ENCODE assay signal across 1 cellular context in the genomic region with DNA sequence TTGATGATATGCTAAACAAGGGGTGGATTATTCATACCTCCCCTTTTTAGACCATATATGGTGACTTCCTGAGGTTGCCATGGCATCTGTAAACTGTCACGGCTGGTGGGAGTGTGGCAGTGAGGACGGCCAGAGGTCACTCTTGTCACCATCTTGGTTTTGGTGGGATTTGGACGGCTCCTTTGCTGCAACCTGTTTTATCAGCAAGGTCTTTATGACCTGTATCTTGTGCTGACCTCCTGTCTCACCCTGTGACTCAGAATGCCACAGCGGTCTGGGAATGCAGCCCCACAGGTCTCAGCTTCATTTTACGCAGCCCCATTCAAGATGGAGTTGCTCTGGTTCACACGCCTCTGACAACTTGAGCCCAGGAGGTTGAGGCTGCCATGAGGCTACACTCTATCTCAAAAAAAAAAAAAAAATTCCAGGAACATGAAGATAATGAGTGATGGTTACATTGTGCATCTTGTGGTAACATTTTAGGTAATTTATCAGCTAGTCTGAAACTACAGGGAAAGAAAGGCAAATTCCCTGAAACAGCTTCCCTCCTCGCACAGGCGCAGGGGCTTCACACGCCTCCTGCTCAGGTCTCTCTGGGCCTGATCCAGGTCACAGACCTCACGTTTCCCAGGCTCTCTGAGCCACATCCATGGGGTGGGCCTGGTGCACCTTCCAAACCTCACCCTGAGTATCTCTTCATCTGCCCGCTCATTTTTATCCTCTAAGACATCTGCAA.
A peak's percentile ranks its signal among the peaks of the same experiment; 100 is the strongest.
TF ChIP-seq lines count a peak whose summit lies in the region.

No MANE protein-coding gene starts in this region.

TF ChIP-seq in K562, 482 proteins besides CTCF, POLR2A, EP300 and RAD21 (continues in another document):
- TF ChIP-seq, protein P1, sequence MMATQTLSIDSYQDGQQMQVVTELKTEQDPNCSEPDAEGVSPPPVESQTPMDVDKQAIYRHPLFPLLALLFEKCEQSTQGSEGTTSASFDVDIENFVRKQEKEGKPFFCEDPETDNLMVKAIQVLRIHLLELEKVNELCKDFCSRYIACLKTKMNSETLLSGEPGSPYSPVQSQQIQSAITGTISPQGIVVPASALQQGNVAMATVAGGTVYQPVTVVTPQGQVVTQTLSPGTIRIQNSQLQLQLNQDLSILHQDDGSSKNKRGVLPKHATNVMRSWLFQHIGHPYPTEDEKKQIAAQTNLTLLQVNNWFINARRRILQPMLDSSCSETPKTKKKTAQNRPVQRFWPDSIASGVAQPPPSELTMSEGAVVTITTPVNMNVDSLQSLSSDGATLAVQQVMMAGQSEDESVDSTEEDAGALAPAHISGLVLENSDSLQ (IDR thresholded peaks at IDR 0.05) = peak; percentile 74
- no peak for TF ChIP-seq EWSR1 (IDR thresholded peaks at IDR 0.05; ENCODE audit: borderline replicate concordance, low read depth, partially characterized antibody)
- TF ChIP-seq ZNF133 (CRISPR knock-in tag; IDR thresholded peaks at IDR 0.05) = peak; percentile 96
- peak; percentile 100 for TF ChIP-seq ZNF197 (CRISPR knock-in tag; IDR thresholded peaks at IDR 0.05; ENCODE audit: low read depth)
- TF ChIP-seq, protein P2, sequence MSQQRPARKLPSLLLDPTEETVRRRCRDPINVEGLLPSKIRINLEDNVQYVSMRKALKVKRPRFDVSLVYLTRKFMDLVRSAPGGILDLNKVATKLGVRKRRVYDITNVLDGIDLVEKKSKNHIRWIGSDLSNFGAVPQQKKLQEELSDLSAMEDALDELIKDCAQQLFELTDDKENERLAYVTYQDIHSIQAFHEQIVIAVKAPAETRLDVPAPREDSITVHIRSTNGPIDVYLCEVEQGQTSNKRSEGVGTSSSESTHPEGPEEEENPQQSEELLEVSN (IDR thresholded peaks at IDR 0.05; ENCODE audit: borderline replicate concordance in 1 of 2, extremely low read depth in 1 of 2, insufficient read depth in 1 of 2, insufficient read length in 1 of 2, low read depth in 1 of 2, low read length in 1 of 2, poor library complexity in 1 of 2, severe bottlenecking in 1 of 2) = peak in 1 of 2 experiments; percentile 18
- no peak for TF ChIP-seq FOXK2 (conservative IDR thresholded peaks at IDR 0.05 in 1 of 2, IDR thresholded peaks at IDR 0.05 in 1 of 2; ENCODE audit: low read depth in 2 of 2)
- peak; percentile 95 for TF ChIP-seq ZNF140 (CRISPR knock-in tag; IDR thresholded peaks at IDR 0.05)
- peak; percentile 91; the same call in 1 of the 2 replicates for TF ChIP-seq ZNF445 (CRISPR knock-in tag; IDR thresholded peaks at IDR 0.05; ENCODE audit: low read depth)
- no peak for TF ChIP-seq JUNB (CRISPR knock-in tag; conservative IDR thresholded peaks at IDR 0.05)
- TF ChIP-seq TRIM28 (IDR thresholded peaks at IDR 0.05) = no peak
- peak; percentile 70 for TF ChIP-seq JUND (IDR thresholded peaks at IDR 0.05; ENCODE audit: borderline replicate concordance, low read depth, low read length)
- TF ChIP-seq JUND (tag; IDR thresholded peaks at IDR 0.05; ENCODE audit: borderline replicate concordance, low read depth, low read length) = peak; percentile 85; the same call in 2 of the 3 replicates
- peak; percentile 92 for TF ChIP-seq ZNF212 (CRISPR knock-in tag; IDR thresholded peaks at IDR 0.05)
- TF ChIP-seq, protein P3, sequence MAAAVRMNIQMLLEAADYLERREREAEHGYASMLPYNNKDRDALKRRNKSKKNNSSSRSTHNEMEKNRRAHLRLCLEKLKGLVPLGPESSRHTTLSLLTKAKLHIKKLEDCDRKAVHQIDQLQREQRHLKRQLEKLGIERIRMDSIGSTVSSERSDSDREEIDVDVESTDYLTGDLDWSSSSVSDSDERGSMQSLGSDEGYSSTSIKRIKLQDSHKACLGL (CRISPR knock-in tag; IDR thresholded peaks at IDR 0.05; ENCODE audit: borderline replicate concordance, poor library complexity, severe bottlenecking) = peak; percentile 87
- TF ChIP-seq, protein P4, sequence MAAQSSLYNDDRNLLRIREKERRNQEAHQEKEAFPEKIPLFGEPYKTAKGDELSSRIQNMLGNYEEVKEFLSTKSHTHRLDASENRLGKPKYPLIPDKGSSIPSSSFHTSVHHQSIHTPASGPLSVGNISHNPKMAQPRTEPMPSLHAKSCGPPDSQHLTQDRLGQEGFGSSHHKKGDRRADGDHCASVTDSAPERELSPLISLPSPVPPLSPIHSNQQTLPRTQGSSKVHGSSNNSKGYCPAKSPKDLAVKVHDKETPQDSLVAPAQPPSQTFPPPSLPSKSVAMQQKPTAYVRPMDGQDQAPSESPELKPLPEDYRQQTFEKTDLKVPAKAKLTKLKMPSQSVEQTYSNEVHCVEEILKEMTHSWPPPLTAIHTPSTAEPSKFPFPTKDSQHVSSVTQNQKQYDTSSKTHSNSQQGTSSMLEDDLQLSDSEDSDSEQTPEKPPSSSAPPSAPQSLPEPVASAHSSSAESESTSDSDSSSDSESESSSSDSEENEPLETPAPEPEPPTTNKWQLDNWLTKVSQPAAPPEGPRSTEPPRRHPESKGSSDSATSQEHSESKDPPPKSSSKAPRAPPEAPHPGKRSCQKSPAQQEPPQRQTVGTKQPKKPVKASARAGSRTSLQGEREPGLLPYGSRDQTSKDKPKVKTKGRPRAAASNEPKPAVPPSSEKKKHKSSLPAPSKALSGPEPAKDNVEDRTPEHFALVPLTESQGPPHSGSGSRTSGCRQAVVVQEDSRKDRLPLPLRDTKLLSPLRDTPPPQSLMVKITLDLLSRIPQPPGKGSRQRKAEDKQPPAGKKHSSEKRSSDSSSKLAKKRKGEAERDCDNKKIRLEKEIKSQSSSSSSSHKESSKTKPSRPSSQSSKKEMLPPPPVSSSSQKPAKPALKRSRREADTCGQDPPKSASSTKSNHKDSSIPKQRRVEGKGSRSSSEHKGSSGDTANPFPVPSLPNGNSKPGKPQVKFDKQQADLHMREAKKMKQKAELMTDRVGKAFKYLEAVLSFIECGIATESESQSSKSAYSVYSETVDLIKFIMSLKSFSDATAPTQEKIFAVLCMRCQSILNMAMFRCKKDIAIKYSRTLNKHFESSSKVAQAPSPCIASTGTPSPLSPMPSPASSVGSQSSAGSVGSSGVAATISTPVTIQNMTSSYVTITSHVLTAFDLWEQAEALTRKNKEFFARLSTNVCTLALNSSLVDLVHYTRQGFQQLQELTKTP (IDR thresholded peaks at IDR 0.05; ENCODE audit: low read depth in 1 of 2, partially characterized antibody in 2 of 2) = peak in 1 of 2 experiments; percentile 20
- TF ChIP-seq ZFP1 (CRISPR knock-in tag; IDR thresholded peaks at IDR 0.05) = peak; percentile 91
- TF ChIP-seq ZSCAN32 (CRISPR knock-in tag; IDR thresholded peaks at IDR 0.05) = peak; percentile 87
- TF ChIP-seq, protein P5, sequence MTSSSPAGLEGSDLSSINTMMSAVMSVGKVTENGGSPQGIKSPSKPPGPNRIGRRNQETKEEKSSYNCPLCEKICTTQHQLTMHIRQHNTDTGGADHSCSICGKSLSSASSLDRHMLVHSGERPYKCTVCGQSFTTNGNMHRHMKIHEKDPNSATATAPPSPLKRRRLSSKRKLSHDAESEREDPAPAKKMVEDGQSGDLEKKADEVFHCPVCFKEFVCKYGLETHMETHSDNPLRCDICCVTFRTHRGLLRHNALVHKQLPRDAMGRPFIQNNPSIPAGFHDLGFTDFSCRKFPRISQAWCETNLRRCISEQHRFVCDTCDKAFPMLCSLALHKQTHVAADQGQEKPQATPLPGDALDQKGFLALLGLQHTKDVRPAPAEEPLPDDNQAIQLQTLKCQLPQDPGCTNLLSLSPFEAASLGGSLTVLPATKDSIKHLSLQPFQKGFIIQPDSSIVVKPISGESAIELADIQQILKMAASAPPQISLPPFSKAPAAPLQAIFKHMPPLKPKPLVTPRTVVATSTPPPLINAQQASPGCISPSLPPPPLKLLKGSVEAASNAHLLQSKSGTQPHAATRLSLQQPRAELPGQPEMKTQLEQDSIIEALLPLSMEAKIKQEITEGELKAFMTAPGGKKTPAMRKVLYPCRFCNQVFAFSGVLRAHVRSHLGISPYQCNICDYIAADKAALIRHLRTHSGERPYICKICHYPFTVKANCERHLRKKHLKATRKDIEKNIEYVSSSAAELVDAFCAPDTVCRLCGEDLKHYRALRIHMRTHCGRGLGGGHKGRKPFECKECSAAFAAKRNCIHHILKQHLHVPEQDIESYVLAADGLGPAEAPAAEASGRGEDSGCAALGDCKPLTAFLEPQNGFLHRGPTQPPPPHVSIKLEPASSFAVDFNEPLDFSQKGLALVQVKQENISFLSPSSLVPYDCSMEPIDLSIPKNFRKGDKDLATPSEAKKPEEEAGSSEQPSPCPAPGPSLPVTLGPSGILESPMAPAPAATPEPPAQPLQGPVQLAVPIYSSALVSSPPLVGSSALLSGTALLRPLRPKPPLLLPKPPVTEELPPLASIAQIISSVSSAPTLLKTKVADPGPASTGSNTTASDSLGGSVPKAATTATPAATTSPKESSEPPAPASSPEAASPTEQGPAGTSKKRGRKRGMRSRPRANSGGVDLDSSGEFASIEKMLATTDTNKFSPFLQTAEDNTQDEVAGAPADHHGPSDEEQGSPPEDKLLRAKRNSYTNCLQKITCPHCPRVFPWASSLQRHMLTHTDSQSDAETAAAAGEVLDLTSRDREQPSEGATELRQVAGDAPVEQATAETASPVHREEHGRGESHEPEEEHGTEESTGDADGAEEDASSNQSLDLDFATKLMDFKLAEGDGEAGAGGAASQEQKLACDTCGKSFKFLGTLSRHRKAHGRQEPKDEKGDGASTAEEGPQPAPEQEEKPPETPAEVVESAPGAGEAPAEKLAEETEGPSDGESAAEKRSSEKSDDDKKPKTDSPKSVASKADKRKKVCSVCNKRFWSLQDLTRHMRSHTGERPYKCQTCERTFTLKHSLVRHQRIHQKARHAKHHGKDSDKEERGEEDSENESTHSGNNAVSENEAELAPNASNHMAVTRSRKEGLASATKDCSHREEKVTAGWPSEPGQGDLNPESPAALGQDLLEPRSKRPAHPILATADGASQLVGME (CRISPR knock-in tag; IDR thresholded peaks at IDR 0.05) = peak; percentile 98
- TF ChIP-seq ZNF584 (CRISPR knock-in tag; IDR thresholded peaks at IDR 0.05; ENCODE audit: low read depth) = peak; percentile 100
- TF ChIP-seq NCOA6 (IDR thresholded peaks at IDR 0.05) = no peak
- TF ChIP-seq ZFP30 (CRISPR knock-in tag; IDR thresholded peaks at IDR 0.05; ENCODE audit: borderline replicate concordance) = no peak; the same call in 1 of the 2 replicates
- TF ChIP-seq ELF1 (tag; IDR thresholded peaks at IDR 0.05) = peak; percentile 44; the same call in 1 of the 2 replicates
- no peak for TF ChIP-seq FOXM1 (IDR thresholded peaks at IDR 0.05; ENCODE audit: low read depth)
- no peak for TF ChIP-seq FOXM1 (CRISPR knock-in tag; IDR thresholded peaks at IDR 0.05; ENCODE audit: low read depth)
- TF ChIP-seq, protein P6, sequence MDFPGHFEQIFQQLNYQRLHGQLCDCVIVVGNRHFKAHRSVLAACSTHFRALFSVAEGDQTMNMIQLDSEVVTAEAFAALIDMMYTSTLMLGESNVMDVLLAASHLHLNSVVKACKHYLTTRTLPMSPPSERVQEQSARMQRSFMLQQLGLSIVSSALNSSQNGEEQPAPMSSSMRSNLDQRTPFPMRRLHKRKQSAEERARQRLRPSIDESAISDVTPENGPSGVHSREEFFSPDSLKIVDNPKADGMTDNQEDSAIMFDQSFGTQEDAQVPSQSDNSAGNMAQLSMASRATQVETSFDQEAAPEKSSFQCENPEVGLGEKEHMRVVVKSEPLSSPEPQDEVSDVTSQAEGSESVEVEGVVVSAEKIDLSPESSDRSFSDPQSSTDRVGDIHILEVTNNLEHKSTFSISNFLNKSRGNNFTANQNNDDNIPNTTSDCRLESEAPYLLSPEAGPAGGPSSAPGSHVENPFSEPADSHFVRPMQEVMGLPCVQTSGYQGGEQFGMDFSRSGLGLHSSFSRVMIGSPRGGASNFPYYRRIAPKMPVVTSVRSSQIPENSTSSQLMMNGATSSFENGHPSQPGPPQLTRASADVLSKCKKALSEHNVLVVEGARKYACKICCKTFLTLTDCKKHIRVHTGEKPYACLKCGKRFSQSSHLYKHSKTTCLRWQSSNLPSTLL (IDR thresholded peaks at IDR 0.05) = no peak
- TF ChIP-seq, protein P7, sequence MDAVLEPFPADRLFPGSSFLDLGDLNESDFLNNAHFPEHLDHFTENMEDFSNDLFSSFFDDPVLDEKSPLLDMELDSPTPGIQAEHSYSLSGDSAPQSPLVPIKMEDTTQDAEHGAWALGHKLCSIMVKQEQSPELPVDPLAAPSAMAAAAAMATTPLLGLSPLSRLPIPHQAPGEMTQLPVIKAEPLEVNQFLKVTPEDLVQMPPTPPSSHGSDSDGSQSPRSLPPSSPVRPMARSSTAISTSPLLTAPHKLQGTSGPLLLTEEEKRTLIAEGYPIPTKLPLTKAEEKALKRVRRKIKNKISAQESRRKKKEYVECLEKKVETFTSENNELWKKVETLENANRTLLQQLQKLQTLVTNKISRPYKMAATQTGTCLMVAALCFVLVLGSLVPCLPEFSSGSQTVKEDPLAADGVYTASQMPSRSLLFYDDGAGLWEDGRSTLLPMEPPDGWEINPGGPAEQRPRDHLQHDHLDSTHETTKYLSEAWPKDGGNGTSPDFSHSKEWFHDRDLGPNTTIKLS (IDR thresholded peaks at IDR 0.05; ENCODE audit: borderline replicate concordance, low read depth) = no peak
- TF ChIP-seq ATF1 (CRISPR knock-in tag; IDR thresholded peaks at IDR 0.05) = no peak
- TF ChIP-seq ATF1 (tag; IDR thresholded peaks at IDR 0.05) = peak; percentile 87
- TF ChIP-seq, protein P8, sequence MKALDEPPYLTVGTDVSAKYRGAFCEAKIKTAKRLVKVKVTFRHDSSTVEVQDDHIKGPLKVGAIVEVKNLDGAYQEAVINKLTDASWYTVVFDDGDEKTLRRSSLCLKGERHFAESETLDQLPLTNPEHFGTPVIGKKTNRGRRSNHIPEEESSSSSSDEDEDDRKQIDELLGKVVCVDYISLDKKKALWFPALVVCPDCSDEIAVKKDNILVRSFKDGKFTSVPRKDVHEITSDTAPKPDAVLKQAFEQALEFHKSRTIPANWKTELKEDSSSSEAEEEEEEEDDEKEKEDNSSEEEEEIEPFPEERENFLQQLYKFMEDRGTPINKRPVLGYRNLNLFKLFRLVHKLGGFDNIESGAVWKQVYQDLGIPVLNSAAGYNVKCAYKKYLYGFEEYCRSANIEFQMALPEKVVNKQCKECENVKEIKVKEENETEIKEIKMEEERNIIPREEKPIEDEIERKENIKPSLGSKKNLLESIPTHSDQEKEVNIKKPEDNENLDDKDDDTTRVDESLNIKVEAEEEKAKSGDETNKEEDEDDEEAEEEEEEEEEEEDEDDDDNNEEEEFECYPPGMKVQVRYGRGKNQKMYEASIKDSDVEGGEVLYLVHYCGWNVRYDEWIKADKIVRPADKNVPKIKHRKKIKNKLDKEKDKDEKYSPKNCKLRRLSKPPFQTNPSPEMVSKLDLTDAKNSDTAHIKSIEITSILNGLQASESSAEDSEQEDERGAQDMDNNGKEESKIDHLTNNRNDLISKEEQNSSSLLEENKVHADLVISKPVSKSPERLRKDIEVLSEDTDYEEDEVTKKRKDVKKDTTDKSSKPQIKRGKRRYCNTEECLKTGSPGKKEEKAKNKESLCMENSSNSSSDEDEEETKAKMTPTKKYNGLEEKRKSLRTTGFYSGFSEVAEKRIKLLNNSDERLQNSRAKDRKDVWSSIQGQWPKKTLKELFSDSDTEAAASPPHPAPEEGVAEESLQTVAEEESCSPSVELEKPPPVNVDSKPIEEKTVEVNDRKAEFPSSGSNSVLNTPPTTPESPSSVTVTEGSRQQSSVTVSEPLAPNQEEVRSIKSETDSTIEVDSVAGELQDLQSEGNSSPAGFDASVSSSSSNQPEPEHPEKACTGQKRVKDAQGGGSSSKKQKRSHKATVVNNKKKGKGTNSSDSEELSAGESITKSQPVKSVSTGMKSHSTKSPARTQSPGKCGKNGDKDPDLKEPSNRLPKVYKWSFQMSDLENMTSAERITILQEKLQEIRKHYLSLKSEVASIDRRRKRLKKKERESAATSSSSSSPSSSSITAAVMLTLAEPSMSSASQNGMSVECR (CRISPR knock-in tag; IDR thresholded peaks at IDR 0.05) = no peak
- TF ChIP-seq ZNF134 (CRISPR knock-in tag; conservative IDR thresholded peaks at IDR 0.05) = peak; percentile 89
- peak; percentile 55; the same call in 1 of the 2 replicates for TF ChIP-seq BMI1 (IDR thresholded peaks at IDR 0.05; ENCODE audit: low read length)
- TF ChIP-seq RCOR1 (IDR thresholded peaks at IDR 0.05; ENCODE audit: borderline replicate concordance in 1 of 2, low read depth in 2 of 2, low read length in 2 of 2) = 0 out of 4 replicates have a peak, but pooled peaks of 1 of the 2 experiments have one; percentile 40
- peak; percentile 99 for TF ChIP-seq DDX20 (tag; IDR thresholded peaks at IDR 0.05; ENCODE audit: low read depth)
